In the genomic region with DNA sequence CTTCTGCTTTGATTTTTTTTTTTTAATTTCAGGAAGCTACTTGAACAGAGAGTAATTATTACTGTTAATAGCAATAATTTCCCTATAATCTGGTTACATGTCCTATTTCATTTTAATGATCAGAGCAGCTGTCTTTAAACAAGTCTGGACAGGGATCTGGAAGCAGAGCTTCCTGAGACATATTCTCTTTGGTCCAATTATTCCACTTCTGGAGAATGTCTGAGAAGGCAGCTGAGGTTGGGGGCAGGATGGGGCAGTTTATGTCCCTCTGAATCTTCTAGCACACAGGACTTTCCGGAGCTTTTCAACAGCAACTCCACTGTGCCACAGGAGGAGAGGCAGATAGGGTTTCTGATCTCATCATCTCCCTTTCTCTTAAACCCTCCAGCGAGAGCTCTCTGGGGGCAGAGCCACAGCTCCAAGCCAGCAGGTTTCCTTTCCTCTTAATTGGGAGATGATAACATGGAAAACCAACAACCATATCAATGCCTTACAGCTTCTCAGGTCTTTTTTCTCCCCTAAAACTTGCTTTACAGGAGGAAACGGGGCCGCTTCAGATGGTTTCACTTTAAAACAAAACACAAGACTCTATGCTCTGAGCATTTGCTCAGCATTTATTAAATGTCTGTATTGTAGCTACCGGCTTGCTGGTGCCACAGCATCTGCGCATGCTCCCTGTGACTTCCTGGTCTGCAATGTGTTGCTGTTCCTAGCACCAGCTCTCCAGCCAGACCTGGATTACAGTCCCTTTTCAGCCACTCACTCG, we compare ENCODE assay signal across 8 cellular contexts.
DNase-seq lines count a peak whose midpoint lies in the region; ATAC-seq, FAIRE-seq and TF ChIP-seq lines count a peak whose summit lies in the region.

No MANE protein-coding gene starts in this region.

- H3K4me1 Mint-ChIP-seq in central memory CD8-positive, alpha-beta T cell: no peaks in the 10 kb centered on the region

- H3K4me3 ChIP-seq in ACC112 (ENCODE audit: low read depth, low read length) (peak overlapping the region; percentile 66), OCI-LY3 (ENCODE audit: low read length) (peak overlapping the region; percentile 61)

- H2AFZ ChIP-seq in ACC112 (ENCODE audit: low read length, unreplicated experiment) (peak overlapping the region; percentile 100), OCI-LY3 (ENCODE audit: low read depth, low read length) (peak overlapping the region; percentile 99)

- peaks cover 10% of the 10 kb centered on the region; the same call in 1 of the 2 replicates for H3K36me3 ChIP-seq in ACC112 (ENCODE audit: insufficient read depth, low read length)
- no peaks in the 10 kb centered on the region for H3K36me3 ChIP-seq in OCI-LY3 (replicated peaks; ENCODE audit: low read depth, low read length)

- ATAC-seq in central memory CD8-positive, alpha-beta T cell (replicated peaks; ENCODE audit: extremely low read depth, poor library complexity, severe bottlenecking): peak; percentile 52
- ATAC-seq in stimulated activated naive CD8-positive, alpha-beta T cell treated with anti-CD3 and anti-CD28 coated beads, Interleukin-15, Interleukin-2, amounts not matched to agents 100 U/mL and 50 U/mL, for 24 hours: no peak
- ATAC-seq in HG02571 (IDR thresholded peaks at IDR 0.05; ENCODE audit: unreplicated experiment) (no peak), HG02884 (IDR thresholded peaks at IDR 0.05; ENCODE audit: unreplicated experiment) (no peak)

- H3K4me1 ChIP-seq in ACC112 (ENCODE audit: control insufficient read depth, insufficient read depth, low read length, unreplicated experiment): peaks cover 23% of the 10 kb centered on the region
- peaks cover 10% of the 10 kb centered on the region for H3K4me1 ChIP-seq in OCI-LY3 (ENCODE audit: low read length)

- H3K27ac ChIP-seq in ACC112 (ENCODE audit: low read depth, low read length) (peak overlapping the region; percentile 61), OCI-LY3 (ENCODE audit: low read length) (no peak overlapping the region)

- no peaks in the 10 kb centered on the region for H3K9me3 ChIP-seq in OCI-LY3 (ENCODE audit: insufficient read depth, low read length)

- peak; percentile 8 for DNase-seq in GM19239 (ENCODE audit: insufficient read length, low spot score)
- no peak for DNase-seq in central memory CD8-positive, alpha-beta T cell (ENCODE audit: low spot score in 2 of 2)
- DNase-seq in medulla oblongata (ENCODE audit: extremely low spot score): peak; percentile 78
- peak; percentile 32 for DNase-seq in stimulated activated naive CD8-positive, alpha-beta T cell treated with anti-CD3 and anti-CD28 coated beads, Interleukin-15, Interleukin-2, amounts not matched to agents 100 U/mL and 50 U/mL, for 24 hours

- H3K36me3 Mint-ChIP-seq in central memory CD8-positive, alpha-beta T cell (ENCODE audit: insufficient read depth): no peaks in the 10 kb centered on the region

- peak overlapping the region; percentile 52 for H3K4me3 Mint-ChIP-seq in central memory CD8-positive, alpha-beta T cell

- H3K27me3 ChIP-seq in ACC112 (ENCODE audit: insufficient read depth, low read length): no peaks in the 10 kb centered on the region
- no peaks in the 10 kb centered on the region for H3K27me3 ChIP-seq in OCI-LY3 (ENCODE audit: low read depth, low read length)

- H3K9me3 Mint-ChIP-seq in central memory CD8-positive, alpha-beta T cell: no peaks in the 10 kb centered on the region

- no peak for FAIRE-seq in GM19239 (lab: Jason Lieb, UNC)

- H3K4me2 ChIP-seq in OCI-LY3 (ENCODE audit: low read length): peak overlapping the region; percentile 73

- H4K20me1 ChIP-seq in OCI-LY3 (ENCODE audit: insufficient read depth, low read length): no peaks in the 10 kb centered on the region

- H3K79me2 ChIP-seq in ACC112 (ENCODE audit: control insufficient read depth, insufficient read depth, low read length, unreplicated experiment) (no peaks in the 10 kb centered on the region), OCI-LY3 (ENCODE audit: low read length) (no peaks in the 10 kb centered on the region)

- peak overlapping the region; percentile 27; the same call in 1 of the 2 replicates for H3K9ac ChIP-seq in OCI-LY3 (ENCODE audit: low read length)

- TF ChIP-seq CTCF in OCI-LY3 (IDR thresholded peaks at IDR 0.05; ENCODE audit: low read depth, low read length): no peak

- H3K27me3 Mint-ChIP-seq in central memory CD8-positive, alpha-beta T cell: peaks cover 11% of the 10 kb centered on the region

- H3K27ac Mint-ChIP-seq in central memory CD8-positive, alpha-beta T cell (ENCODE audit: low read depth): no peak overlapping the region

Comparison
In these comparisons a context has a peak if more than half of its experiments do, and no peak if none do; other contexts are left out.
1. DNase-seq: peak in GM19239 (single experiment), medulla oblongata (single experiment) and stimulated activated naive CD8-positive, alpha-beta T cell treated with anti-CD3 and anti-CD28 coated beads, Interleukin-15, Interleukin-2, amounts not matched to agents 100 U/mL and 50 U/mL, for 24 hours (single experiment); none in central memory CD8-positive, alpha-beta T cell (0 of 2).